Comparison of ENCODE assay signal across 11 cellular contexts in the genomic region with DNA sequence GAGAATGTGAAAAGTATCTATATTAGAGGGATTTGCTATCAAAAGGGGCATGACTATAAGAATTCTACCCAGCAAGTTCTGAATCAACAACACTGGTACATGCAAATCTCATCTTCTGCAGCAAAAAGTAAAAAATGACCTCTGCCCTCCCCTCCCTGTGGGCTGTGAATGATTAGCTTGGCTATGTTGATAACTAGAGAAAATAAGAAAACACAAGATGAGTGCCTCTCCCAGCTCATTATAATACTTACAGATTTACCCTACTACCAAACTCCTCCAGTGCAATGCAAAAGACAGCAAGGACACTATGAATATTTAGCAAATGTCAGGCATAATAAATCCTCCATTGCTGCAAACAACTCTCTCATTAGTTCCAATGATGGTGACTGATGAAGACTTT.
DNase-seq lines count a peak whose midpoint lies in the region; ATAC-seq and TF ChIP-seq lines count a peak whose summit lies in the region.
"Had no signal": no experiment of that assay in that cellular context is flagged by ENCODE, and none has a peak within 500 bp of the region (broad histone marks: within the 10 kb centered on the region; RNA-seq: fewer than 3 reads in every experiment).

No MANE protein-coding gene starts in this region.

- TF ChIP-seq CTCF in esophagus muscularis mucosa (IDR thresholded peaks at IDR 0.05): no peak
- TF ChIP-seq CTCF in osteoblast (IDR thresholded peaks at IDR 0.05; ENCODE audit: extremely low read depth, low read depth, low read length): no peak

- H3K36me3 ChIP-seq in esophagus muscularis mucosa (peaks cover 0 to 43% (median 19%) of the 10 kb centered on the region in 4 donors), osteoblast (ENCODE audit: insufficient read depth, low read length) (peaks cover 49% of the 10 kb centered on the region), mesendoderm (ENCODE audit: control insufficient read depth, insufficient read depth, low read length) (no peaks in the 10 kb centered on the region)

- intact Hi-C loops in right cardiac atrium (cut with DNase I) (loop anchor here in 2 of 4 donors (10.0 kb wide), 1 partner anchor 104 kb away; no protein-coding TSS in a partner anchor), cardiac septum (cut with DNase I) (loop anchor here (5.0 kb wide), 3 partner anchors 42 to 393 kb away; a partner anchor contains a TSS), esophagus muscularis mucosa (cut with DNase I) (loop anchor here (5.0 kb wide), 1 partner anchor 48 kb away; no protein-coding TSS in a partner anchor), sciatic nerve (cut with DNase I) (no loop called here)

- no peak overlapping the region for H2BK120ac ChIP-seq in mesendoderm (ENCODE audit: low read depth, low read length)

- H3K9me3 ChIP-seq in right cardiac atrium (ENCODE audit: control insufficient read depth, low read length): no peaks in the 10 kb centered on the region
- no peaks in the 10 kb centered on the region for H3K9me3 ChIP-seq in esophagus muscularis mucosa
- H3K9me3 ChIP-seq in osteoblast (ENCODE audit: low read depth, low read length): no peaks in the 10 kb centered on the region

- no peak overlapping the region for H4K8ac ChIP-seq in mesendoderm (ENCODE audit: low read depth, low read length)

- ATAC-seq in right cardiac atrium (no peak), sciatic nerve (no peak)

- no peak overlapping the region for H3K9ac ChIP-seq in mesendoderm (ENCODE audit: low read length)

- H2BK5ac ChIP-seq in mesendoderm (ENCODE audit: low read length): no peak overlapping the region

- H3K4me1 ChIP-seq in right cardiac atrium (ENCODE audit: control insufficient read depth, insufficient read depth, low read length) (peaks cover 9% of the 10 kb centered on the region), esophagus muscularis mucosa (peaks cover 60 to 76% (median 70%) of the 10 kb centered on the region in 4 donors), osteoblast (ENCODE audit: insufficient read depth, low read length) (peaks cover 46% of the 10 kb centered on the region), mesendoderm (ENCODE audit: control insufficient read depth, low read depth, low read length) (peaks cover 27% of the 10 kb centered on the region)

- H2AK5ac ChIP-seq in mesendoderm (ENCODE audit: low read length): no peak overlapping the region

- peaks cover 16% of the 10 kb centered on the region for H4K20me1 ChIP-seq in osteoblast (ENCODE audit: insufficient read depth, low read length)

- no peak overlapping the region for H3K18ac ChIP-seq in mesendoderm (ENCODE audit: low read length)

- peak overlapping the region; percentile 97 for H3K27ac ChIP-seq in right cardiac atrium (ENCODE audit: low read length)
- H3K27ac ChIP-seq in esophagus muscularis mucosa (replicated peaks in 1 of 4): peak overlapping the region; percentile 99
- H3K27ac ChIP-seq in osteoblast (ENCODE audit: low read depth, low read length): no peak overlapping the region
- no peak overlapping the region for H3K27ac ChIP-seq in mesendoderm (ENCODE audit: low read depth, low read length)
- H3K27ac ChIP-seq: SK-N-MC had no signal

- H3K4me3 ChIP-seq in right cardiac atrium (ENCODE audit: low read length): peak overlapping the region; percentile 96
- H3K4me3 ChIP-seq in esophagus muscularis mucosa: peak overlapping the region; percentile 82 to 93 (median 88)
- H3K4me3 ChIP-seq in osteoblast (ENCODE audit: insufficient read depth, low read length): peak overlapping the region; percentile 32
- H3K4me3 ChIP-seq in mesendoderm (ENCODE audit: low read length): no peak overlapping the region

- peaks cover 82% of the 10 kb centered on the region for H3K79me2 ChIP-seq in osteoblast (ENCODE audit: insufficient read depth, low read length)
- H3K79me2 ChIP-seq in mesendoderm (ENCODE audit: control insufficient read depth, insufficient read depth, low read length): peaks cover 43% of the 10 kb centered on the region

- no peak for TF ChIP-seq POLR2A in esophagus muscularis mucosa (IDR thresholded peaks at IDR 0.05; ENCODE audit: low read depth)

- no peak overlapping the region for H4K5ac ChIP-seq in mesendoderm (ENCODE audit: low read length)

- peak overlapping the region; percentile 95 for H3K4me2 ChIP-seq in osteoblast (ENCODE audit: insufficient read depth, low read length)
- no peak overlapping the region for H3K4me2 ChIP-seq in mesendoderm (ENCODE audit: low read length)

- H3K79me1 ChIP-seq in mesendoderm (ENCODE audit: low read length): peaks cover 25% of the 10 kb centered on the region

- DNase-seq in right cardiac atrium (no peak), cardiac septum (ENCODE audit: low spot score) (no peak), esophagus muscularis mucosa (ENCODE audit: extremely low spot score) (no peak), osteoblast (ENCODE audit: insufficient read length, low spot score, missing footprints) (no peak), KBM-7 (no peak), mesendoderm (no peak), sciatic nerve (ENCODE audit: low spot score) (no peak)
- DNase-seq in activated CD4-positive, alpha-beta T cell treated with anti-CD3 and anti-CD28 coated beads for 48 hours: no peak
- DNase-seq: activated CD8-positive, alpha-beta memory T cell treated with anti-CD3 and anti-CD28 coated beads for 24 hours; NCI-H226 had no signal

- H2BK15ac ChIP-seq in mesendoderm (replicated peaks; ENCODE audit: low read depth): no peak overlapping the region

- no peak for TF ChIP-seq EP300 in esophagus muscularis mucosa (IDR thresholded peaks at IDR 0.05)

- no peak overlapping the region for H3K56ac ChIP-seq in mesendoderm (ENCODE audit: low read length)

- H3K4ac ChIP-seq in mesendoderm (ENCODE audit: low read depth, low read length): no peak overlapping the region

- in situ Hi-C loops in KBM-7 (cut with MboI; ENCODE audit: low pct_unique_long_range_greater_than_20kb, low sequenced_read_pairs): no loop called here

- H3K27me3 ChIP-seq in right cardiac atrium (ENCODE audit: control insufficient read depth, insufficient read depth): no peaks in the 10 kb centered on the region
- no peaks in the 10 kb centered on the region for H3K27me3 ChIP-seq in esophagus muscularis mucosa
- no peaks in the 10 kb centered on the region for H3K27me3 ChIP-seq in osteoblast (ENCODE audit: insufficient read depth, low read length)
- H3K27me3 ChIP-seq in mesendoderm (ENCODE audit: insufficient read depth, low read length, poor library complexity): no peaks in the 10 kb centered on the region

- no peak overlapping the region for H2AFZ ChIP-seq in osteoblast (ENCODE audit: low read length)

- H3K23ac ChIP-seq in mesendoderm (ENCODE audit: low read length): no peak overlapping the region

Comparison
In these comparisons a context has a peak if more than half of its experiments do, and no peak if none do; other contexts are left out.
1. H3K27ac ChIP-seq: peak in right cardiac atrium (single experiment) and esophagus muscularis mucosa (4 of 4); none in osteoblast (single experiment) and mesendoderm (single experiment).